Comparison of ENCODE assay signal across 26 cellular contexts in the genomic region with DNA sequence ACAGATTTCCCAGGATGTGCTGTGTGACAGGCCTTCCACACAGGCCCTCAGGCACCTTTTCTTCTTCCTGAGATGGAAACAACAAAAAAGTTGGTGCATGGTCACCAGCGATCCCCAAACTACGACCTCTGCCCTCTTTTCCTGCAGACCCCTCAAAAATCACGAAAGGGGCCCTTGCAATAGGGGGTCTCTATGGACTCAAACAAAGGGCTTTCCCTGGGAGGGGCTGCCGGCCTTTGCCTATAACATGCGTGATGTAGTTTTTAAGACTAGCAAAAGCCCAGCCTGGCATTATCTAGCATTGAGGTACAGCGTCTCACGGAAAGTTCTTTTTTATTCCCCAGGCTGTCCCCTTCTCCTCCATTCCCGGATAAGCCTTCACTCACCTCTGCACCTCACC.
"Had no signal": no experiment of that assay in that cellular context is flagged by ENCODE, and none has a peak within 500 bp of the region (broad histone marks: within the 10 kb centered on the region; RNA-seq: fewer than 3 reads in every experiment).

No MANE protein-coding gene starts in this region.

- H2AFZ ChIP-seq: parathyroid adenoma had no signal

- H3K36me3 ChIP-seq: ovary, right lobe of liver, sigmoid colon, stomach, thoracic aorta, thyroid gland, tibial nerve, upper lobe of left lung had no signal

- H3K4me3 Mint-ChIP-seq: naive B cell; naive thymus-derived CD8-positive, alpha-beta T cell; natural killer cell treated with Interleukin-12 subunit alpha and Interleukin-12 subunit beta and Interleukin-15 and Interleukin-18, amount 100 ng/mL, for 72 hours; nephron progenitor cell; neural crest cell; stimulated activated naive B cell treated with anti-CD40 and anti-IgM and Interleukin-4, amounts not matched to agents 10 μg/mL and 1 μg/mL and 100 μg/mL, for 72 hours; stimulated activated naive CD8-positive, alpha-beta T cell treated with anti-CD3 and anti-CD28 coated beads, Interleukin-15, Interleukin-2, amounts not matched to agents 100 ng/mL and 50 ng/mL, for 24 hours had no signal

- H3K27ac ChIP-seq: ovary, parathyroid adenoma, psoas muscle, right lobe of liver, sigmoid colon, stomach, thoracic aorta, thyroid gland, tibial nerve, upper lobe of left lung had no signal

- H3K4me3 ChIP-seq: ovary, psoas muscle, right lobe of liver, sigmoid colon, stomach, thoracic aorta, thyroid gland, tibial nerve, upper lobe of left lung had no signal

- H3K9me3 ChIP-seq: ovary, psoas muscle, right lobe of liver, sigmoid colon, stomach, thoracic aorta, thyroid gland, tibial nerve, upper lobe of left lung had no signal

- H3K9ac ChIP-seq: parathyroid adenoma had no signal

- H3K27me3 ChIP-seq: ovary, right lobe of liver, sigmoid colon, thyroid gland, tibial nerve, upper lobe of left lung had no signal

- H3K9me3 Mint-ChIP-seq: naive B cell; naive thymus-derived CD8-positive, alpha-beta T cell; natural killer cell treated with Interleukin-12 subunit alpha and Interleukin-12 subunit beta and Interleukin-15 and Interleukin-18, amount 100 ng/mL, for 72 hours; nephron progenitor cell; neural crest cell; stimulated activated naive B cell treated with anti-CD40 and anti-IgM and Interleukin-4, amounts not matched to agents 10 μg/mL and 1 μg/mL and 100 μg/mL, for 72 hours; stimulated activated naive CD8-positive, alpha-beta T cell treated with anti-CD3 and anti-CD28 coated beads, Interleukin-15, Interleukin-2, amounts not matched to agents 100 ng/mL and 50 ng/mL, for 24 hours had no signal

- H3K36me3 Mint-ChIP-seq: naive B cell; naive thymus-derived CD8-positive, alpha-beta T cell; natural killer cell treated with Interleukin-12 subunit alpha and Interleukin-12 subunit beta and Interleukin-15 and Interleukin-18, amount 100 ng/mL, for 72 hours; stimulated activated naive B cell treated with anti-CD40 and anti-IgM and Interleukin-4, amounts not matched to agents 10 μg/mL and 1 μg/mL and 100 μg/mL, for 72 hours had no signal

- ATAC-seq: naive thymus-derived CD8-positive, alpha-beta T cell; natural killer cell treated with Interleukin-12 subunit alpha and Interleukin-12 subunit beta and Interleukin-15 and Interleukin-18, amount 100 ng/mL, for 72 hours; psoas muscle; right cardiac atrium; right lobe of liver; stimulated activated naive B cell treated with anti-CD40 and anti-IgM and Interleukin-4, amounts not matched to agents 10 μg/mL and 1 μg/mL and 100 μg/mL, for 72 hours had no signal

- H3K4me1 ChIP-seq: parathyroid adenoma had no signal

- DNase-seq: naive B cell; naive thymus-derived CD8-positive, alpha-beta T cell; nephron progenitor cell; occipital lobe; ovary; psoas muscle; right cardiac atrium; right lobe of liver; sigmoid colon; small intestine; stimulated activated CD4-positive, alpha-beta T cell treated with anti-CD3 and anti-CD28 coated beads, Interleukin-15, amount 100 ng/mL, for 24 hours; stimulated activated CD4-positive, alpha-beta T cell treated with anti-CD3 and anti-CD28 coated beads, Interleukin-4, amount 100 ng/mL, for 1 hour; stimulated activated CD4-positive, alpha-beta T cell treated with anti-CD3 and anti-CD28 coated beads, Interleukin-4, amount 100 ng/mL, for 4 hours; stimulated activated CD8-positive, alpha-beta memory T cell treated with anti-CD3 and anti-CD28 coated beads, Interleukin-4, amount 100 ng/mL, for 48 hours; stimulated activated naive B cell treated with anti-CD40 and anti-IgM and Interleukin-4, amounts not matched to agents 10 μg/mL and 1 μg/mL and 100 μg/mL, for 72 hours; stimulated activated naive CD4-positive, alpha-beta T cell treated with Interleukin-2 at 50 U/mL for 16 hours; stomach; thyroid gland; trophoblast cell; upper lobe of left lung had no signal

- H3K27ac Mint-ChIP-seq: naive thymus-derived CD8-positive, alpha-beta T cell; natural killer cell treated with Interleukin-12 subunit alpha and Interleukin-12 subunit beta and Interleukin-15 and Interleukin-18, amount 100 ng/mL, for 72 hours; nephron progenitor cell; stimulated activated naive B cell treated with anti-CD40 and anti-IgM and Interleukin-4, amounts not matched to agents 10 μg/mL and 1 μg/mL and 100 μg/mL, for 72 hours; stimulated activated naive CD8-positive, alpha-beta T cell treated with anti-CD3 and anti-CD28 coated beads, Interleukin-15, Interleukin-2, amounts not matched to agents 100 ng/mL and 50 ng/mL, for 24 hours had no signal
